ENCODE assay signal across 8 cellular contexts in the genomic region with DNA sequence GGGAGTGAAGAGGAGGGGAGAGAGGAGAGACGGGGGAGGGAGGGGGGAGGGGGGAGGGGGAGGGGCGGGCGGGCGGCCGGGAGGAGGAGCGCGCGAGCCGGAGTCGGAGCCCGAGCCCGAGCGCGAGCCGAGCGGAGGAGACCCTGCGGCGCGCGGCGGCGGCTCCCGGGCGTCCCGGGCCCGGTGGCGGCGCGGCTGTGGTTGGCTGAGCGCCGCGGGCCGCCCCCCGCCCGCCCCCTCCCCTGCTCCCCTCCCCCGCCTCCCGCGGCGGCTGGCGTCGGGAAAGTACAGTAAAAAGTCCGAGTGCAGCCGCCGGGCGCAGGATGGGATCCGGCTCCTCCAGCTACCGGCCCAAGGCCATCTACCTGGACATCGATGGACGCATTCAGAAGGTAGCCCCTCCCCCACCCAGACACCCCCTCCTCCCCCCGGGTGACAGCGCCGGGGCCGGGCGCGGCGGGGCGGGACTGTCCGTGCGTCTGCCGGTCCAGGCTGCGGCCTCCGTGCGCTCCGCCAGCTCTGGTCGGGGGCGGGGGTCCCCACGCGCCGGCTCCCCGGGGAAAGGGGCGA. TPM values are rescaled to one million over a fixed set of nuclear protein-coding genes. Genes with fewer than 3 reads are reported as not detected.
DNase-seq lines count a peak whose midpoint lies in the region; ATAC-seq and TF ChIP-seq lines count a peak whose summit lies in the region.

A gene (plus strand): TSS at position 130 of the 570 bp plus-strand sequence. CDS start 194 bp downstream, at position 324.

- H3K4me1 ChIP-seq in iPS-20b (ENCODE audit: insufficient read depth, low read length) = peaks cover 21% of the 10 kb centered on the region
- H3K4me1 ChIP-seq in spleen = peaks cover 16 to 63% (median 53%) of the 10 kb centered on the region in 6 donors

- peak; percentile 59 to 62 for ATAC-seq in activated naive CD4-positive, alpha-beta T cell treated with anti-CD3 and anti-CD28 coated beads, Interleukin-2, amount 50 U/mL, for 72 hours
- ATAC-seq in HG03039 (IDR thresholded peaks at IDR 0.05; ENCODE audit: unreplicated experiment) = no peak

- no peak for TF ChIP-seq POLR2A in spleen (IDR thresholded peaks at IDR 0.05)

- DNase-seq in COLO668 (lab: John Stamatoyannopoulos, UW; ENCODE audit: unreplicated experiment) (peak; percentile 57), NCI-H2171 treated with DMSO at 0.1 percent for 48 hours (lab: John Stamatoyannopoulos, UW) (peak; percentile 56), spleen (peak; percentile 76), NCI-H774 (lab: John Stamatoyannopoulos, UW) (no peak), SKM-1 treated with dmso at 0.1 percent for 144 hours (lab: John Stamatoyannopoulos, UW; ENCODE audit: unreplicated experiment) (no peak)
- no peak for DNase-seq in activated naive CD4-positive, alpha-beta T cell treated with anti-CD3 and anti-CD28 coated beads, Interleukin-2, amount 50 U/mL, for 72 hours (ENCODE audit: low spot score in 2 of 2)

- peaks cover 9% of the 10 kb centered on the region for H3K36me3 ChIP-seq in iPS-20b (ENCODE audit: insufficient read depth, low read depth, low read length)
- no peaks in the 10 kb centered on the region for H3K36me3 ChIP-seq in spleen

- intact Hi-C loops in spleen (cut with DNase I; ENCODE audit: low total_unique reads) = loop anchor here (5.0 kb wide), 1 partner anchor 164 kb away; no protein-coding TSS in a partner anchor

- H3K27me3 ChIP-seq in iPS-20b (ENCODE audit: insufficient read depth, low read length) = no peaks in the 10 kb centered on the region
- peaks cover 0 to 79% (median 21%) of the 10 kb centered on the region in 7 donors for H3K27me3 ChIP-seq in spleen (replicated peaks in 1 of 7)

- H3K9me3 ChIP-seq in iPS-20b (ENCODE audit: insufficient read depth, low read depth, low read length) (no peaks in the 10 kb centered on the region), spleen (no peaks in the 10 kb centered on the region)

- H3K4me3 ChIP-seq in iPS-20b (ENCODE audit: low read length) = peak within 1 kb of the TSS; percentile 81
- H3K4me3 ChIP-seq in spleen = peak within 1 kb of the TSS; percentile 43 to 79 (median 55)

- no peak for TF ChIP-seq CTCF in spleen (IDR thresholded peaks at IDR 0.05 in 8 of 11, conservative IDR thresholded peaks at IDR 0.05 in 3 of 11)

- H3K27ac ChIP-seq in iPS-20b (ENCODE audit: low read length) (peak within 1 kb of the TSS; percentile 74), spleen (peak within 1 kb of the TSS in 7 of 8 donors; percentile 35 to 81 (median 75))

- no peaks in the 10 kb centered on the region for H3K9me3 Mint-ChIP-seq in activated naive CD4-positive, alpha-beta T cell treated with anti-CD3 and anti-CD28 coated beads, Interleukin-2, amount 50 U/mL, for 72 hours

- H3K9ac ChIP-seq in iPS-20b (ENCODE audit: low read depth, low read length) = peak within 1 kb of the TSS; percentile 83

- H3K27ac Mint-ChIP-seq in activated naive CD4-positive, alpha-beta T cell treated with anti-CD3 and anti-CD28 coated beads, Interleukin-2, amount 50 U/mL, for 72 hours = no peak within 1 kb of the TSS

- 0 to 2% (median 1%) methylated on average over 18 to 63 of the region's 71 CpGs for WGBS in spleen, 5 donors

- H3K36me3 Mint-ChIP-seq in activated naive CD4-positive, alpha-beta T cell treated with anti-CD3 and anti-CD28 coated beads, Interleukin-2, amount 50 U/mL, for 72 hours = no peaks in the 10 kb centered on the region

RNA-seq across cellular contexts. Expression of the gene that starts here (rescaled TPM):
- 1 to 10 TPM; 4.2 to 7.9 TPM for total RNA-seq in activated naive CD4-positive, alpha-beta T cell treated with anti-CD3 and anti-CD28 coated beads, Interleukin-2, amount 50 U/mL, for 72 hours
- total RNA-seq in spleen = 10 to 100 TPM; 15.1 to 45.5 (median 24.9) TPM
- 10 to 100 TPM in 2 of 3 donors, 1 to 10 TPM in 1; 7.9 to 33.5 (median 18.2) TPM for polyA plus RNA-seq in spleen

Comparison
In these comparisons a context has a peak if more than half of its experiments do, and no peak if none do; other contexts are left out.
1. DNase-seq: peak in COLO668 (single experiment), NCI-H2171 treated with DMSO at 0.1 percent for 48 hours (single experiment) and spleen (single experiment); none in activated naive CD4-positive, alpha-beta T cell treated with anti-CD3 and anti-CD28 coated beads, Interleukin-2, amount 50 U/mL, for 72 hours (0 of 2), NCI-H774 (single experiment) and SKM-1 treated with dmso at 0.1 percent for 144 hours (single experiment).